8 cellular contexts compared by ENCODE assay signal in genomic region chr5:43041669-43042175, GRCh38. TPM values are rescaled to one million over a fixed set of nuclear protein-coding genes. Genes with fewer than 3 reads are reported as not detected.
DNase-seq lines count a peak whose midpoint lies in the region; ATAC-seq and TF ChIP-seq lines count a peak whose summit lies in the region.

No MANE protein-coding gene starts in this region.

- H3K4me2 ChIP-seq in OCI-LY3 (ENCODE audit: low read length), result peak overlapping the region; percentile 94

- peak overlapping the region; percentile 98 for H3K27ac Mint-ChIP-seq in CD4-positive, alpha-beta T cell
- peak overlapping the region; percentile 98 for H3K27ac Mint-ChIP-seq in activated naive CD8-positive, alpha-beta T cell treated with anti-CD3 and anti-CD28 coated beads for 36 hours

- peaks cover 46% of the 10 kb centered on the region for H3K4me1 Mint-ChIP-seq in CD4-positive, alpha-beta T cell (ENCODE audit: low read depth)
- H3K4me1 Mint-ChIP-seq in activated naive CD8-positive, alpha-beta T cell treated with anti-CD3 and anti-CD28 coated beads for 36 hours, result peaks cover 42% of the 10 kb centered on the region

- TF ChIP-seq POLR2A in heart left ventricle (IDR thresholded peaks at IDR 0.05), result no peak

- 0 to 1% (median 0%) methylated on average over 11 to 33 of the region's 33 CpGs for WGBS in heart left ventricle, 4 donors

- peak overlapping the region; percentile 84 for H3K9ac ChIP-seq in OCI-LY3 (ENCODE audit: low read length)

- H3K27me3 Mint-ChIP-seq in CD4-positive, alpha-beta T cell, result no peaks in the 10 kb centered on the region
- H3K27me3 Mint-ChIP-seq in activated naive CD8-positive, alpha-beta T cell treated with anti-CD3 and anti-CD28 coated beads for 36 hours, result no peaks in the 10 kb centered on the region

- peaks cover 67% of the 10 kb centered on the region for H3K36me3 Mint-ChIP-seq in CD4-positive, alpha-beta T cell (ENCODE audit: low read depth)
- H3K36me3 Mint-ChIP-seq in activated naive CD8-positive, alpha-beta T cell treated with anti-CD3 and anti-CD28 coated beads for 36 hours, result peaks cover 10% of the 10 kb centered on the region

- H3K9me3 ChIP-seq in CD4-positive, alpha-beta T cell (ENCODE audit: control insufficient read depth, low read length), result no peaks in the 10 kb centered on the region
- no peaks in the 10 kb centered on the region for H3K9me3 ChIP-seq in OCI-LY3 (ENCODE audit: insufficient read depth, low read length)
- H3K9me3 ChIP-seq in heart left ventricle, result no peaks in the 10 kb centered on the region

- H3K4me1 ChIP-seq in OCI-LY3 (ENCODE audit: low read length) (peaks cover 5% of the 10 kb centered on the region; the same call in 1 of the 2 replicates), heart left ventricle (peaks cover 0 to 40% (median 7%) of the 10 kb centered on the region in 12 donors)

- H3K4me3 ChIP-seq in OCI-LY3 (ENCODE audit: low read length), result peak overlapping the region; percentile 88
- peak overlapping the region; percentile 28 to 77 (median 66) for H3K4me3 ChIP-seq in heart left ventricle

- ATAC-seq in CD4-positive, alpha-beta T cell (ENCODE audit: poor library complexity), result peak; percentile 27
- ATAC-seq in GM19397 (IDR thresholded peaks at IDR 0.05; ENCODE audit: unreplicated experiment) (peak; percentile 21), HG03460 (IDR thresholded peaks at IDR 0.05; ENCODE audit: unreplicated experiment) (peak; percentile 17), heart left ventricle (peak in 3 of 4 donors; percentile 36 to 49 (median 48))

- intact Hi-C loops in CD4-positive, alpha-beta T cell (cut with DNase I, micrococcal nuclease), result loop anchor here (1.0 to 2.0 kb wide), 3 partner anchors 23 to 64 kb away; no protein-coding TSS in a partner anchor
- intact Hi-C loops in heart left ventricle (cut with DNase I), result loop anchor here in 9 of 10 donors (1.0 to 10.0 kb wide), 15 partner anchors 23 to 134 kb away; no protein-coding TSS in a partner anchor

- H2AFZ ChIP-seq in OCI-LY3 (ENCODE audit: low read depth, low read length), result peak overlapping the region; percentile 97

- peak overlapping the region; percentile 98 for H3K27ac ChIP-seq in CD4-positive, alpha-beta T cell (ENCODE audit: low read depth, low read length)
- H3K27ac ChIP-seq in OCI-LY3 (ENCODE audit: low read length) (peak overlapping the region; percentile 76), heart left ventricle (peak overlapping the region; percentile 89 to 99 (median 95))

- CTCF ChIA-PET in CD4-positive, alpha-beta T cell (lab: Charles Lee), result interaction anchor here (1.1 to 8.2 kb wide), 15 partner anchors 16 to 443 kb away, joined by 3 to 179 read pairs (median 8); partner anchors contain the start of gene ZNF131

- no peak for TF ChIP-seq CTCF in CD4-positive, alpha-beta T cell (IDR thresholded peaks at IDR 0.05)
- TF ChIP-seq CTCF in OCI-LY3 (IDR thresholded peaks at IDR 0.05; ENCODE audit: low read depth, low read length), result no peak
- TF ChIP-seq CTCF in heart left ventricle (IDR thresholded peaks at IDR 0.05), result peak in 1 of 12 donors; percentile 6

- no peaks in the 10 kb centered on the region for H3K79me2 ChIP-seq in OCI-LY3 (ENCODE audit: low read length)

- POLR2A ChIA-PET in CD4-positive, alpha-beta T cell (lab: Charles Lee), result interaction anchor here (0.7 to 9.8 kb wide), 34 partner anchors 7 to 1171 kb away, joined by 3 to 1378 read pairs (median 10); partner anchors contain the start of genes FBXO4, HMGCS1, NNT and OXCT1

- no peaks in the 10 kb centered on the region for H3K27me3 ChIP-seq in CD4-positive, alpha-beta T cell (ENCODE audit: control insufficient read depth, insufficient read depth, low read length)
- no peaks in the 10 kb centered on the region for H3K27me3 ChIP-seq in OCI-LY3 (ENCODE audit: low read depth, low read length)
- H3K27me3 ChIP-seq in heart left ventricle, result peaks cover 0 to 67% (median 14%) of the 10 kb centered on the region in 9 donors

- no peaks in the 10 kb centered on the region for H4K20me1 ChIP-seq in OCI-LY3 (ENCODE audit: insufficient read depth, low read length)

- H3K36me3 ChIP-seq in OCI-LY3 (replicated peaks; ENCODE audit: low read depth, low read length) (no peaks in the 10 kb centered on the region), heart left ventricle (no peaks in the 10 kb centered on the region)

- peak overlapping the region; percentile 98 for H3K4me3 Mint-ChIP-seq in CD4-positive, alpha-beta T cell
- peak overlapping the region; percentile 92 for H3K4me3 Mint-ChIP-seq in activated naive CD8-positive, alpha-beta T cell treated with anti-CD3 and anti-CD28 coated beads for 36 hours

- no peaks in the 10 kb centered on the region for H3K9me3 Mint-ChIP-seq in CD4-positive, alpha-beta T cell
- H3K9me3 Mint-ChIP-seq in activated naive CD8-positive, alpha-beta T cell treated with anti-CD3 and anti-CD28 coated beads for 36 hours, result no peaks in the 10 kb centered on the region

- DNase-seq in CD4-positive, alpha-beta T cell, result peak in 7 of 10 experiments; percentile 58 to 78 (median 66)
- peak; percentile 76 for DNase-seq in activated naive CD8-positive, alpha-beta T cell treated with anti-CD3 and anti-CD28 coated beads for 36 hours
- DNase-seq in heart left ventricle (peak in 4 of 5 donors; percentile 37 to 86 (median 70)), pons (ENCODE audit: low spot score) (peak; percentile 80), superior temporal gyrus (ENCODE audit: extremely low spot score) (no peak)

RNA-seq across cellular contexts. Expression of gene ANXA2R, which starts 1.6 kb away (rescaled TPM):
- total RNA-seq in CD4-positive, alpha-beta T cell, result 10 to 100 TPM; 45.6 to 48.9 TPM
- total RNA-seq in activated naive CD8-positive, alpha-beta T cell treated with anti-CD3 and anti-CD28 coated beads for 36 hours, result 1 to 10 TPM; 8.5 to 9.9 TPM
- total RNA-seq in heart left ventricle, result 1 to 10 TPM in 7 of 9 donors, under 1 TPM in 2; 0.49 to 2.4 (median 1.4) TPM
- 1 to 10 TPM; 1.1 to 2.0 TPM for polyA plus RNA-seq in heart left ventricle

Comparison
In these comparisons a context has a peak if more than half of its experiments do, and no peak if none do; other contexts are left out.
1. RNA of gene ANXA2R, which starts 1.6 kb away (total RNA-seq): 45.6 to 48.9 TPM in CD4-positive, alpha-beta T cell; 8.5 to 9.9 TPM in activated naive CD8-positive, alpha-beta T cell treated with anti-CD3 and anti-CD28 coated beads for 36 hours and 0.49 to 2.4 TPM in heart left ventricle; every median in the first group is over 4 times any median in the second.
2. Peak in every context shown above with its lines, with median percentiles within 50 percentile points of each other: ATAC-seq and H3K27ac ChIP-seq.